Comparison of ENCODE assay signal across 26 cellular contexts in the genomic region with DNA sequence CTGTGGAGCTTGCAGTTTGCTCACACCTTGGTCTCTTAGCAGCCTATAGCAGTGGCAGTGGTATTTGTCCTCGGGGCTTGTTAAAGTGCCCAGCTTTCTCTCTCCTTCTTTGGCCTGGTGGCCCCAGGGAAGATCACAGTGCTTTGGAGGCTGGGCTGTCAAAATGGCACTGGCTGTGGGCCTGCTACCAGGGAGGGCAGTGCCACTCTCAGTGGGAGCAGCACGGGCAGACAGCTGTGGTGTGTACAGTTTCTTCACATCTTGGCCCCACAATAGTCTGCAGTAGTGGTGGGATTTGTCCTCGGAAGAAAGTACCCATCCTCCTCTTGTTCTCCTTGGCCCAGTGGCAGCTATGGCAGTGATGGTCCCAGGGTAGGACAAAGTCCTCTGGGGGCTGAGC.
"Had no signal": no experiment of that assay in that cellular context is flagged by ENCODE, and none has a peak within 500 bp of the region (broad histone marks: within the 10 kb centered on the region; RNA-seq: fewer than 3 reads in every experiment).

No MANE protein-coding gene starts in this region.

- H3K4me3 ChIP-seq: colonic mucosa, esophagus squamous epithelium, heart right ventricle, left lung, pancreas, right lobe of liver, stomach, tibial artery, upper lobe of left lung had no signal

- H3K27me3 ChIP-seq: colonic mucosa, esophagus squamous epithelium, heart right ventricle, left lung, neutrophil, pancreas, right lobe of liver, stomach, tibial artery, upper lobe of left lung had no signal

- H3K27ac Mint-ChIP-seq: dendritic cell treated with granulocyte-macrophage colony-stimulating factor and Interleukin-4, amounts not matched to agents 40 ng/mL and 50 ng/mL, for 4 days; natural killer cell; progenitor cell of endocrine pancreas had no signal

- H3K9me3 ChIP-seq: colonic mucosa, esophagus squamous epithelium, neutrophil, pancreas, right lobe of liver, tibial artery had no signal

- H3K36me3 ChIP-seq: colonic mucosa, esophagus squamous epithelium, heart right ventricle, left lung, neutrophil, pancreas, right lobe of liver, stomach, tibial artery, upper lobe of left lung had no signal

- H3K4me3 Mint-ChIP-seq: dendritic cell treated with granulocyte-macrophage colony-stimulating factor and Interleukin-4, amounts not matched to agents 40 ng/mL and 50 ng/mL, for 4 days; natural killer cell had no signal

- H3K27me3 Mint-ChIP-seq: dendritic cell treated with granulocyte-macrophage colony-stimulating factor and Interleukin-4, amounts not matched to agents 40 ng/mL and 50 ng/mL, for 4 days; progenitor cell of endocrine pancreas had no signal

- H3K4me1 ChIP-seq: colonic mucosa, esophagus squamous epithelium, heart right ventricle, left lung, pancreas, right lobe of liver, stomach, tibial artery, upper lobe of left lung had no signal

- FAIRE-seq: islet of Langerhans, pancreas, small intestine, urothelium cell line had no signal

- H3K4me1 Mint-ChIP-seq: natural killer cell had no signal

- H3K27ac ChIP-seq: colonic mucosa, esophagus squamous epithelium, heart right ventricle, left lung, neutrophil, pancreas, right lobe of liver, stomach, tibial artery, upper lobe of left lung had no signal

- ATAC-seq: heart right ventricle, left cardiac atrium, left lung, natural killer cell, pancreas had no signal

- DNase-seq: colonic mucosa; effector CD8-positive, alpha-beta T cell; erythroblast; esophagus squamous epithelium; foreskin melanocyte; glutamatergic neuron; heart right ventricle; hippocampal formation; left cardiac atrium; mammary epithelial cell; natural killer cell; right lobe of liver; small intestine; stimulated activated CD4-positive, alpha-beta T cell treated with anti-CD3 and anti-CD28 coated beads, Interleukin-15, amount 100 ng/mL, for 24 hours; stimulated activated CD4-positive, alpha-beta T cell treated with anti-CD3 and anti-CD28 coated beads, Interleukin-2, amount 100 ng/mL, for 48 hours; stimulated activated naive CD4-positive, alpha-beta T cell; stomach; tibial artery had no signal
